In the genomic region with DNA sequence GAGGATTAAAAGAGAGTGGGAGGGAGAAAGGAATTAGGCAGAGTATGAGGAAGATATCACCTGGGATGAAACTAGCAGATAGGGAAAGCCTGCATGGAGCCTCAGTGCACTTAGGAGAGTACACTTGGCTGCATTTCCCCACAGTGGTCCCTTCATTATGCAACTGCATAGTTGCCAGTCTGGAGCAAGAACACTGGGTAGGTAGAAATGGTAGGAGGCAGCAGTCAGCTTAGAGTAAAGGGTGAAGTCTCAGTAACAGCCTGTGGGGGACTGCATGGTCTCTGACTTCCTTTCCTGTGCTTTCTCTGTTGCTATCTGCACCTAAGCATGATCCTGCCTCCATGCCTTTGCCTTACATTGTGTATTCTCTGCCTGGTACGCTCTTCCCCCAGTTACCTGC, we compare ENCODE assay signal across 10 cellular contexts. TPM values are rescaled to one million over a fixed set of nuclear protein-coding genes. Genes with fewer than 3 reads are reported as not detected.
DNase-seq lines count a peak whose midpoint lies in the region; ATAC-seq, FAIRE-seq and TF ChIP-seq lines count a peak whose summit lies in the region.
"Had no signal": no experiment of that assay in that cellular context is flagged by ENCODE, and none has a peak within 500 bp of the region (broad histone marks: within the 10 kb centered on the region; RNA-seq: fewer than 3 reads in every experiment).

No MANE protein-coding gene starts in this region.

- H3K27ac ChIP-seq in K562 (ENCODE audit: extremely low read depth, low read depth, low read length) (no peak overlapping the region), left lung (no peak overlapping the region)

- TF ChIP-seq POLR2A in K562 (conservative IDR thresholded peaks at IDR 0.05): no peak

- intact Hi-C loops in K562 (cut with micrococcal nuclease): loop anchor here (5.0 kb wide), 1 partner anchor 104 kb away; no protein-coding TSS in a partner anchor
- intact Hi-C loops in left lung (cut with DNase I): no loop called here

- WGBS in K562 (ENCODE audit: insufficient coverage, low coverage, missing lambda C conversion rate): 0% methylated on average over 1 of the region's 1 CpG

- TF ChIP-seq RAD21 in K562 (CRISPR knock-in tag; conservative IDR thresholded peaks at IDR 0.05 in 1 of 2, IDR thresholded peaks at IDR 0.05 in 1 of 2): no peak

- H3K4me3 ChIP-seq in GM08714 (ENCODE audit: low read length) (peak overlapping the region; percentile 4; the same call in 1 of the 2 replicates), K562 (no peak overlapping the region), left lung (no peak overlapping the region)

- CTCF ChIA-PET in K562 (lab: Yijun Ruan, JAX; ENCODE audit: low intra/inter-chr PET ratio): no interaction called here

- no peaks in the 10 kb centered on the region for H3K9me3 ChIP-seq in K562 (replicated peaks; ENCODE audit: control insufficient read depth, insufficient read depth, low read depth, low read length)
- H3K9me3 ChIP-seq in left lung: no peaks in the 10 kb centered on the region

- in situ Hi-C loops in K562 (cut with MboI) (no loop called here), G401 (cut with HindIII; ENCODE audit: low sequenced_read_pairs) (no loop called here)

- no peak overlapping the region for H3K9ac ChIP-seq in K562 (ENCODE audit: insufficient read depth in 1 of 2, low read depth in 2 of 2, low read length in 2 of 2)

- ATAC-seq in GM19023 (IDR thresholded peaks at IDR 0.05; ENCODE audit: unreplicated experiment): peak; percentile 47
- peak; percentile 55 for ATAC-seq in HG03342 (IDR thresholded peaks at IDR 0.05; ENCODE audit: unreplicated experiment)
- ATAC-seq in K562: peak; percentile 76
- ATAC-seq in left lung: no peak

- TF ChIP-seq EP300 in K562 (IDR thresholded peaks at IDR 0.05; ENCODE audit: low read length): no peak

- H3K4me2 ChIP-seq in K562 (ENCODE audit: insufficient read depth, low read length): no peak overlapping the region

- no peak for DNase-seq in K562 (ENCODE audit: extremely low read depth in 1 of 4, low spot score in 3 of 4)
- no peak for DNase-seq in left lung
- no peak for DNase-seq in G401 (ENCODE audit: low spot score)
- no peak for DNase-seq in NCI-H446 treated with DMSO at 0.1 percent for 48 hours (lab: John Stamatoyannopoulos, UW)
- DNase-seq in NCI-H1105 (lab: John Stamatoyannopoulos, UW): no peak
- DNase-seq: HFFc6, nucleus accumbens had no signal

- no peak overlapping the region for H2AFZ ChIP-seq in K562 (ENCODE audit: low read depth, low read length)

- no peak for TF ChIP-seq CTCF in K562 (IDR thresholded peaks at IDR 0.05 in 2 of 3, conservative IDR thresholded peaks at IDR 0.05 in 1 of 3; ENCODE audit: insufficient read depth in 2 of 3, low read depth in 1 of 3, low read length in 3 of 3)
- TF ChIP-seq CTCF in left lung (IDR thresholded peaks at IDR 0.05): no peak

- peaks cover 0 to 11% of the 10 kb centered on the region in 2 experiments; a peak in 2 of 5 replicates for H3K4me1 ChIP-seq in K562 (replicated peaks in 1 of 2; ENCODE audit: control insufficient read depth in 2 of 2, insufficient read depth in 2 of 2, low read length in 2 of 2)
- peaks cover 3 to 4% of the 10 kb centered on the region in 2 donors for H3K4me1 ChIP-seq in left lung

- FAIRE-seq in K562 (lab: Jason Lieb, UNC): peak; percentile 29

- H3K36me3 ChIP-seq in K562 (ENCODE audit: control insufficient read depth, insufficient read depth, low read length): no peaks in the 10 kb centered on the region
- no peaks in the 10 kb centered on the region for H3K36me3 ChIP-seq in left lung

- BruUV-seq in K562 (replicated peaks; lab: Mats Ljungman, UMichigan): no TSS peak

- no peaks in the 10 kb centered on the region; the same call in 1 of the 2 replicates for H4K20me1 ChIP-seq in K562 (replicated peaks; ENCODE audit: control insufficient read depth, insufficient read depth, low read length)

- POLR2A ChIA-PET in K562 (lab: Yijun Ruan, JAX): interaction anchor here (1.7 kb wide), 1 partner anchor 12 kb away, joined by 4 read pairs; no protein-coding TSS in a partner anchor

- peaks cover 47% of the 10 kb centered on the region for H3K79me2 ChIP-seq in K562 (ENCODE audit: control insufficient read depth, insufficient read depth, low read length)

- H3K27me3 ChIP-seq in K562 (ENCODE audit: control insufficient read depth in 2 of 2, insufficient read depth in 2 of 2, low read length in 2 of 2): no peaks in the 10 kb centered on the region
- H3K27me3 ChIP-seq in left lung: no peaks in the 10 kb centered on the region

- no peaks in the 10 kb centered on the region for H3K9me1 ChIP-seq in K562 (ENCODE audit: control insufficient read depth, insufficient read depth, low read length)

TF ChIP-seq in K562, 482 proteins besides CTCF, POLR2A, EP300 and RAD21:
- TF ChIP-seq, protein P1, sequence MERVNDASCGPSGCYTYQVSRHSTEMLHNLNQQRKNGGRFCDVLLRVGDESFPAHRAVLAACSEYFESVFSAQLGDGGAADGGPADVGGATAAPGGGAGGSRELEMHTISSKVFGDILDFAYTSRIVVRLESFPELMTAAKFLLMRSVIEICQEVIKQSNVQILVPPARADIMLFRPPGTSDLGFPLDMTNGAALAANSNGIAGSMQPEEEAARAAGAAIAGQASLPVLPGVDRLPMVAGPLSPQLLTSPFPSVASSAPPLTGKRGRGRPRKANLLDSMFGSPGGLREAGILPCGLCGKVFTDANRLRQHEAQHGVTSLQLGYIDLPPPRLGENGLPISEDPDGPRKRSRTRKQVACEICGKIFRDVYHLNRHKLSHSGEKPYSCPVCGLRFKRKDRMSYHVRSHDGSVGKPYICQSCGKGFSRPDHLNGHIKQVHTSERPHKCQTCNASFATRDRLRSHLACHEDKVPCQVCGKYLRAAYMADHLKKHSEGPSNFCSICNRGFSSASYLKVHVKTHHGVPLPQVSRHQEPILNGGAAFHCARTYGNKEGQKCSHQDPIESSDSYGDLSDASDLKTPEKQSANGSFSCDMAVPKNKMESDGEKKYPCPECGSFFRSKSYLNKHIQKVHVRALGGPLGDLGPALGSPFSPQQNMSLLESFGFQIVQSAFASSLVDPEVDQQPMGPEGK (CRISPR knock-in tag; IDR thresholded peaks at IDR 0.05; ENCODE audit: borderline replicate concordance): no peak
- TF ChIP-seq CBFA2T3 (IDR thresholded peaks at IDR 0.05): no peak
- no peak for TF ChIP-seq CAMTA2 (CRISPR knock-in tag; conservative IDR thresholded peaks at IDR 0.05)
- TF ChIP-seq ZNF197 (CRISPR knock-in tag; IDR thresholded peaks at IDR 0.05; ENCODE audit: low read depth): no peak
- no peak for TF ChIP-seq ZNF41 (CRISPR knock-in tag; conservative IDR thresholded peaks at IDR 0.05)
- no peak for TF ChIP-seq PML (IDR thresholded peaks at IDR 0.05; ENCODE audit: low read length)
- TF ChIP-seq MBD2 (IDR thresholded peaks at IDR 0.05; ENCODE audit: borderline replicate concordance, low read depth): no peak

RNA-seq across cellular contexts. Expression of gene PCGF5, which starts 14.0 kb away (rescaled TPM):
- 8.4 and 24.4 TPM in 2 replicates for total RNA-seq in K562 (2011; cell fraction: chromatin; rRNA removed; ENCODE audit: low replicate concordance)
- total RNA-seq in K562 (2011; cell fraction: nucleolus; rRNA removed): 5.3 and 6.6 TPM in 2 replicates
- 19.5 and 45.4 TPM in 2 replicates for total RNA-seq in K562 (2011; cell fraction: nucleoplasm; rRNA removed)
- 10.9 and 19.9 TPM in 2 replicates for total RNA-seq in K562 (2014; rRNA removed)
- 27.0 and 30.1 TPM in 2 replicates for total RNA-seq in K562 (2014; rRNA removed; fragmentation: Illumina TruSeq; extraction: Trizol)
- total RNA-seq in K562 (2015; rRNA removed; fragmentation: Illumina TruSeq; extraction: Trizol): 22.7 and 26.4 TPM in 2 replicates
- 20.3 and 20.8 TPM in 2 replicates for total RNA-seq in K562 (2021)
- polyA plus RNA-seq in K562 (2011; rRNA removed): 30.2 and 35.5 TPM in 2 replicates
- polyA plus RNA-seq in K562 (2011; cell fraction: cytosol; rRNA removed): 17.8 and 34.1 TPM in 2 replicates
- 12.1 and 18.7 TPM in 2 replicates for polyA plus RNA-seq in K562 (2011; cell fraction: nucleus; rRNA removed)
- polyA plus RNA-seq in K562 (2012): 19.1 and 24.3 TPM in 2 replicates
- 32.9 and 40.0 TPM in 2 replicates for polyA plus RNA-seq in K562 (2014; fragmentation: Illumina TruSeq; extraction: Trizol)
- polyA plus RNA-seq in K562 (2014; fragmentation: Nextera tagmentation; extraction: Ambion mirVana): 10 to 100 TPM; 11.7 TPM
- polyA plus RNA-seq in K562 (2014; rRNA removed): 18.3 and 26.5 TPM in 2 replicates
- polyA minus RNA-seq in K562 (2011; rRNA and poly(A)+ RNA removed): 41.2 and 46.4 TPM in 2 replicates
- 11.7 and 15.4 TPM in 2 replicates for polyA minus RNA-seq in K562 (2011; cell fraction: cytosol; rRNA and poly(A)+ RNA removed)
- 19.0 and 33.8 TPM in 2 replicates for polyA minus RNA-seq in K562 (2011; cell fraction: nucleus; rRNA and poly(A)+ RNA removed)
- total RNA-seq in left lung: 10 to 100 TPM; 33.3 to 47.2 TPM
- total RNA-seq in G401 (2014; rRNA removed; shearing (Covaris generic)): 0.07 and 0.12 TPM in 2 replicates
